1 cellular context compared by ENCODE assay signal in the genomic region with DNA sequence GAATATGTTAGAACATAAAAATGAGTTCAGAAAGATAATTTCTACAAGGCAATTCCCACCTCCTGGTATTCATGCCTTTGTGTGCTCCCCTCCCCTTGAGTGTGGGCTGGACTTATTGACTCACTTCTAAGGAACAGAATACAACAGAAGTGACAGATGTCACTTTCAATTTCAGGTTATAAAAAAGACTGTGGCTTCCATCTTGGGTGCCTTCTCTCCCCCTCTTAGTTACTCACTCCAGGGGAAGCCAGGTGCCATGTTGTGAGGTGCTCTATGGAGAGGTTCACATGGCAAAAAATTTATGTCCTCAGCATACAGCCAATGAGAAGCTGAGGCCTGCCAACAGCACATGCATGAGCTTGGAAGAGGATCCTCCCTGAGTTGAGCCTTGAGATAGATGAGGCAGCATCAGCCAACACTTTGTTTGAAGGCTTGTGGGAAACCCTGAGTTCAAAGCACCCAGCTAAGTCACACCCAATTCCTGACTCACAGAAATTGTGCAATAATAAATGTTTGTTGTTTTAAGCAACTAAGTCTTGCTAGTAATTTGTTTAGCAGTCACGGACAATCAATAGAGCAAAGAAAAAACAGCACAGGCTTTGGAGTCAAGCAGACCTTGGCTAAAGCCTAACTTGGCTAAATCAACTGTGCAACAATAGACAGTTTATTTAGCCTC.
A peak's percentile ranks its signal among the peaks of the same experiment; 100 is the strongest.
TF ChIP-seq lines count a peak whose summit lies in the region.

No MANE protein-coding gene starts in this region.

TF ChIP-seq in HepG2, 621 proteins besides CTCF, POLR2A, EP300 and RAD21 (continued from another document):
- peak; percentile 91 for TF ChIP-seq CEBPB (IDR thresholded peaks at IDR 0.05; ENCODE audit: borderline replicate concordance, low read depth, low read length)
- TF ChIP-seq TCF7 (IDR thresholded peaks at IDR 0.05; ENCODE audit: low read depth): peak; percentile 16; the same call in 1 of the 2 replicates
- TF ChIP-seq ZNF766 (CRISPR knock-in tag; IDR thresholded peaks at IDR 0.05; ENCODE audit: borderline replicate concordance): no peak
- TF ChIP-seq MTA1 (CRISPR knock-in tag; IDR thresholded peaks at IDR 0.05; ENCODE audit: borderline replicate concordance): no peak
- TF ChIP-seq ZFAT (CRISPR knock-in tag; conservative IDR thresholded peaks at IDR 0.05): no peak
- TF ChIP-seq ZNF484 (CRISPR knock-in tag; IDR thresholded peaks at IDR 0.05; ENCODE audit: borderline replicate concordance, low read depth): no peak
- TF ChIP-seq, protein P1, sequence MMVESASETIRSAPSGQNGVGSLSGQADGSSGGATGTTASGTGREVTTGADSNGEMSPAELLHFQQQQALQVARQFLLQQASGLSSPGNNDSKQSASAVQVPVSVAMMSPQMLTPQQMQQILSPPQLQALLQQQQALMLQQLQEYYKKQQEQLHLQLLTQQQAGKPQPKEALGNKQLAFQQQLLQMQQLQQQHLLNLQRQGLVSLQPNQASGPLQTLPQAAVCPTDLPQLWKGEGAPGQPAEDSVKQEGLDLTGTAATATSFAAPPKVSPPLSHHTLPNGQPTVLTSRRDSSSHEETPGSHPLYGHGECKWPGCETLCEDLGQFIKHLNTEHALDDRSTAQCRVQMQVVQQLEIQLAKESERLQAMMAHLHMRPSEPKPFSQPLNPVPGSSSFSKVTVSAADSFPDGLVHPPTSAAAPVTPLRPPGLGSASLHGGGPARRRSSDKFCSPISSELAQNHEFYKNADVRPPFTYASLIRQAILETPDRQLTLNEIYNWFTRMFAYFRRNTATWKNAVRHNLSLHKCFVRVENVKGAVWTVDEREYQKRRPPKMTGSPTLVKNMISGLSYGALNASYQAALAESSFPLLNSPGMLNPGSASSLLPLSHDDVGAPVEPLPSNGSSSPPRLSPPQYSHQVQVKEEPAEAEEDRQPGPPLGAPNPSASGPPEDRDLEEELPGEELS (CRISPR knock-in tag; IDR thresholded peaks at IDR 0.05): peak; percentile 22; the same call in 1 of the 2 replicates
- TF ChIP-seq HNRNPLL (IDR thresholded peaks at IDR 0.05; ENCODE audit: low read depth, low read length, poor library complexity, severe bottlenecking): no peak
- TF ChIP-seq ZNF75D (CRISPR knock-in tag; IDR thresholded peaks at IDR 0.05; ENCODE audit: borderline replicate concordance): no peak
- TF ChIP-seq ZNF30 (CRISPR knock-in tag; IDR thresholded peaks at IDR 0.05): no peak
- TF ChIP-seq, protein P2, sequence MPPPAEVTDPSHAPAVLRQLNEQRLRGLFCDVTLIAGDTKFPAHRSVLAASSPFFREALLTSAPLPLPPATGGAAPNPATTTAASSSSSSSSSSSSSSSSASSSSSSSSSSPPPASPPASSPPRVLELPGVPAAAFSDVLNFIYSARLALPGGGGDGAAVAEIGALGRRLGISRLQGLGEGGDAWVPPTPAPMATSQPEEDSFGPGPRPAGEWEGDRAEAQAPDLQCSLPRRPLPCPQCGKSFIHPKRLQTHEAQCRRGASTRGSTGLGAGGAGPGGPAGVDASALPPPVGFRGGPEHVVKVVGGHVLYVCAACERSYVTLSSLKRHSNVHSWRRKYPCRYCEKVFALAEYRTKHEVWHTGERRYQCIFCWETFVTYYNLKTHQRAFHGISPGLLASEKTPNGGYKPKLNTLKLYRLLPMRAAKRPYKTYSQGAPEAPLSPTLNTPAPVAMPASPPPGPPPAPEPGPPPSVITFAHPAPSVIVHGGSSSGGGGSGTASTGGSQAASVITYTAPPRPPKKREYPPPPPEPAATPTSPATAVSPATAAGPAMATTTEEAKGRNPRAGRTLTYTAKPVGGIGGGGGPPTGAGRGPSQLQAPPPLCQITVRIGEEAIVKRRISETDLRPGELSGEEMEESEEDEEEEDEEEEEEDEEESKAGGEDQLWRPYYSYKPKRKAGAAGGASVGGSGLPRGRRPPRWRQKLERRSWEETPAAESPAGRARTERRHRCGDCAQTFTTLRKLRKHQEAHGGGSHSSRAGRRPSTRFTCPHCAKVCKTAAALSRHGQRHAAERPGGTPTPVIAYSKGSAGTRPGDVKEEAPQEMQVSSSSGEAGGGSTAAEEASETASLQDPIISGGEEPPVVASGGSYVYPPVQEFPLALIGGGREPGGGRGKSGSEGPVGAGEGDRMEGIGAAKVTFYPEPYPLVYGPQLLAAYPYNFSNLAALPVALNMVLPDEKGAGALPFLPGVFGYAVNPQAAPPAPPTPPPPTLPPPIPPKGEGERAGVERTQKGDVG (CRISPR knock-in tag; IDR thresholded peaks at IDR 0.05; ENCODE audit: borderline replicate concordance): no peak
- TF ChIP-seq ZNF234 (CRISPR knock-in tag; conservative IDR thresholded peaks at IDR 0.05): no peak
- TF ChIP-seq, protein P3, sequence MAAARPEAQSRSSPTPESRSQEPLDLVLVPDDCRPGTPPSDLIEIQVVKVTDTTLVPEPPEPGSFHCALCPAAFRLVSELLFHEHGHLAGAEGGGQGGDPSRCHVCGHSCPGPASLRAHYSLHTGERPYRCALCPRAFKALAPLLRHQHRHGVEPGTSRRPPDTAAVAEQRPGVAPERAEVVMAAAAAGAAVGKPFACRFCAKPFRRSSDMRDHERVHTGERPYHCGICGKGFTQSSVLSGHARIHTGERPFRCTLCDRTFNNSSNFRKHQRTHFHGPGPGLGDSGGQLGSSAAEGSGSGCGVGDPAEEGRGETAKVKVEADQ (CRISPR knock-in tag; IDR thresholded peaks at IDR 0.05; ENCODE audit: borderline replicate concordance): no peak
- TF ChIP-seq SAFB2 (CRISPR knock-in tag; IDR thresholded peaks at IDR 0.05; ENCODE audit: borderline replicate concordance, low read depth): no peak
- TF ChIP-seq, protein P4, sequence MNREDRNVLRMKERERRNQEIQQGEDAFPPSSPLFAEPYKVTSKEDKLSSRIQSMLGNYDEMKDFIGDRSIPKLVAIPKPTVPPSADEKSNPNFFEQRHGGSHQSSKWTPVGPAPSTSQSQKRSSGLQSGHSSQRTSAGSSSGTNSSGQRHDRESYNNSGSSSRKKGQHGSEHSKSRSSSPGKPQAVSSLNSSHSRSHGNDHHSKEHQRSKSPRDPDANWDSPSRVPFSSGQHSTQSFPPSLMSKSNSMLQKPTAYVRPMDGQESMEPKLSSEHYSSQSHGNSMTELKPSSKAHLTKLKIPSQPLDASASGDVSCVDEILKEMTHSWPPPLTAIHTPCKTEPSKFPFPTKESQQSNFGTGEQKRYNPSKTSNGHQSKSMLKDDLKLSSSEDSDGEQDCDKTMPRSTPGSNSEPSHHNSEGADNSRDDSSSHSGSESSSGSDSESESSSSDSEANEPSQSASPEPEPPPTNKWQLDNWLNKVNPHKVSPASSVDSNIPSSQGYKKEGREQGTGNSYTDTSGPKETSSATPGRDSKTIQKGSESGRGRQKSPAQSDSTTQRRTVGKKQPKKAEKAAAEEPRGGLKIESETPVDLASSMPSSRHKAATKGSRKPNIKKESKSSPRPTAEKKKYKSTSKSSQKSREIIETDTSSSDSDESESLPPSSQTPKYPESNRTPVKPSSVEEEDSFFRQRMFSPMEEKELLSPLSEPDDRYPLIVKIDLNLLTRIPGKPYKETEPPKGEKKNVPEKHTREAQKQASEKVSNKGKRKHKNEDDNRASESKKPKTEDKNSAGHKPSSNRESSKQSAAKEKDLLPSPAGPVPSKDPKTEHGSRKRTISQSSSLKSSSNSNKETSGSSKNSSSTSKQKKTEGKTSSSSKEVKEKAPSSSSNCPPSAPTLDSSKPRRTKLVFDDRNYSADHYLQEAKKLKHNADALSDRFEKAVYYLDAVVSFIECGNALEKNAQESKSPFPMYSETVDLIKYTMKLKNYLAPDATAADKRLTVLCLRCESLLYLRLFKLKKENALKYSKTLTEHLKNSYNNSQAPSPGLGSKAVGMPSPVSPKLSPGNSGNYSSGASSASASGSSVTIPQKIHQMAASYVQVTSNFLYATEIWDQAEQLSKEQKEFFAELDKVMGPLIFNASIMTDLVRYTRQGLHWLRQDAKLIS (CRISPR knock-in tag; IDR thresholded peaks at IDR 0.05): no peak
- TF ChIP-seq, protein P5, sequence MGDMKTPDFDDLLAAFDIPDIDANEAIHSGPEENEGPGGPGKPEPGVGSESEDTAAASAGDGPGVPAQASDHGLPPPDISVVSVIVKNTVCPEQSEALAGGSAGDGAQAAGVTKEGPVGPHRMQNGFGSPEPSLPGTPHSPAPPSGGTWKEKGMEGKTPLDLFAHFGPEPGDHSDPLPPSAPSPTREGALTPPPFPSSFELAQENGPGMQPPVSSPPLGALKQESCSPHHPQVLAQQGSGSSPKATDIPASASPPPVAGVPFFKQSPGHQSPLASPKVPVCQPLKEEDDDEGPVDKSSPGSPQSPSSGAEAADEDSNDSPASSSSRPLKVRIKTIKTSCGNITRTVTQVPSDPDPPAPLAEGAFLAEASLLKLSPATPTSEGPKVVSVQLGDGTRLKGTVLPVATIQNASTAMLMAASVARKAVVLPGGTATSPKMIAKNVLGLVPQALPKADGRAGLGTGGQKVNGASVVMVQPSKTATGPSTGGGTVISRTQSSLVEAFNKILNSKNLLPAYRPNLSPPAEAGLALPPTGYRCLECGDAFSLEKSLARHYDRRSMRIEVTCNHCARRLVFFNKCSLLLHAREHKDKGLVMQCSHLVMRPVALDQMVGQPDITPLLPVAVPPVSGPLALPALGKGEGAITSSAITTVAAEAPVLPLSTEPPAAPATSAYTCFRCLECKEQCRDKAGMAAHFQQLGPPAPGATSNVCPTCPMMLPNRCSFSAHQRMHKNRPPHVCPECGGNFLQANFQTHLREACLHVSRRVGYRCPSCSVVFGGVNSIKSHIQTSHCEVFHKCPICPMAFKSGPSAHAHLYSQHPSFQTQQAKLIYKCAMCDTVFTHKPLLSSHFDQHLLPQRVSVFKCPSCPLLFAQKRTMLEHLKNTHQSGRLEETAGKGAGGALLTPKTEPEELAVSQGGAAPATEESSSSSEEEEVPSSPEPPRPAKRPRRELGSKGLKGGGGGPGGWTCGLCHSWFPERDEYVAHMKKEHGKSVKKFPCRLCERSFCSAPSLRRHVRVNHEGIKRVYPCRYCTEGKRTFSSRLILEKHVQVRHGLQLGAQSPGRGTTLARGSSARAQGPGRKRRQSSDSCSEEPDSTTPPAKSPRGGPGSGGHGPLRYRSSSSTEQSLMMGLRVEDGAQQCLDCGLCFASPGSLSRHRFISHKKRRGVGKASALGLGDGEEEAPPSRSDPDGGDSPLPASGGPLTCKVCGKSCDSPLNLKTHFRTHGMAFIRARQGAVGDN (CRISPR knock-in tag; IDR thresholded peaks at IDR 0.05): no peak
- TF ChIP-seq AHR (CRISPR knock-in tag; IDR thresholded peaks at IDR 0.05): no peak
- no peak for TF ChIP-seq PTBP1 (IDR thresholded peaks at IDR 0.05; ENCODE audit: low read depth, low read length, poor library complexity, severe bottlenecking)
- TF ChIP-seq, protein P6, sequence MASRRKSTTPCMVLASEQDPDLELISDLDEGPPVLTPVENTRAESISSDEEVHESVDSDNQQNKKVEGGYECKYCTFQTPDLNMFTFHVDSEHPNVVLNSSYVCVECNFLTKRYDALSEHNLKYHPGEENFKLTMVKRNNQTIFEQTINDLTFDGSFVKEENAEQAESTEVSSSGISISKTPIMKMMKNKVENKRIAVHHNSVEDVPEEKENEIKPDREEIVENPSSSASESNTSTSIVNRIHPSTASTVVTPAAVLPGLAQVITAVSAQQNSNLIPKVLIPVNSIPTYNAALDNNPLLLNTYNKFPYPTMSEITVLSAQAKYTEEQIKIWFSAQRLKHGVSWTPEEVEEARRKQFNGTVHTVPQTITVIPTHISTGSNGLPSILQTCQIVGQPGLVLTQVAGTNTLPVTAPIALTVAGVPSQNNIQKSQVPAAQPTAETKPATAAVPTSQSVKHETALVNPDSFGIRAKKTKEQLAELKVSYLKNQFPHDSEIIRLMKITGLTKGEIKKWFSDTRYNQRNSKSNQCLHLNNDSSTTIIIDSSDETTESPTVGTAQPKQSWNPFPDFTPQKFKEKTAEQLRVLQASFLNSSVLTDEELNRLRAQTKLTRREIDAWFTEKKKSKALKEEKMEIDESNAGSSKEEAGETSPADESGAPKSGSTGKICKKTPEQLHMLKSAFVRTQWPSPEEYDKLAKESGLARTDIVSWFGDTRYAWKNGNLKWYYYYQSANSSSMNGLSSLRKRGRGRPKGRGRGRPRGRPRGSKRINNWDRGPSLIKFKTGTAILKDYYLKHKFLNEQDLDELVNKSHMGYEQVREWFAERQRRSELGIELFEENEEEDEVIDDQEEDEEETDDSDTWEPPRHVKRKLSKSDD (CRISPR knock-in tag; IDR thresholded peaks at IDR 0.05; ENCODE audit: low read depth): no peak
- TF ChIP-seq FOXP1 (IDR thresholded peaks at IDR 0.05): no peak
- TF ChIP-seq FOXP1 (CRISPR knock-in tag; IDR thresholded peaks at IDR 0.05): peak; percentile 79
- TF ChIP-seq BRD4 (CRISPR knock-in tag; IDR thresholded peaks at IDR 0.05): no peak
- TF ChIP-seq KMT2A (CRISPR knock-in tag; IDR thresholded peaks at IDR 0.05): no peak
- no peak for TF ChIP-seq ZNF781 (CRISPR knock-in tag; IDR thresholded peaks at IDR 0.05; ENCODE audit: borderline replicate concordance, not compliant biosample characterization)
- no peak for TF ChIP-seq CBX5 (CRISPR knock-in tag; IDR thresholded peaks at IDR 0.05; ENCODE audit: borderline replicate concordance)
- no peak for TF ChIP-seq ZNF354B (CRISPR knock-in tag; IDR thresholded peaks at IDR 0.05)
- no peak for TF ChIP-seq KAT8 (CRISPR knock-in tag; IDR thresholded peaks at IDR 0.05)
- TF ChIP-seq ZNF326 (CRISPR knock-in tag; IDR thresholded peaks at IDR 0.05; ENCODE audit: borderline replicate concordance): no peak
- no peak for TF ChIP-seq ZMYM4 (CRISPR knock-in tag; IDR thresholded peaks at IDR 0.05)
- TF ChIP-seq TOPORS (CRISPR knock-in tag; IDR thresholded peaks at IDR 0.05): no peak
- TF ChIP-seq CCDC6 (CRISPR knock-in tag; IDR thresholded peaks at IDR 0.05): no peak
- TF ChIP-seq MTF1 (CRISPR knock-in tag; IDR thresholded peaks at IDR 0.05): no peak
- TF ChIP-seq KLF13 (CRISPR knock-in tag; IDR thresholded peaks at IDR 0.05): no peak
- TF ChIP-seq, protein P7, sequence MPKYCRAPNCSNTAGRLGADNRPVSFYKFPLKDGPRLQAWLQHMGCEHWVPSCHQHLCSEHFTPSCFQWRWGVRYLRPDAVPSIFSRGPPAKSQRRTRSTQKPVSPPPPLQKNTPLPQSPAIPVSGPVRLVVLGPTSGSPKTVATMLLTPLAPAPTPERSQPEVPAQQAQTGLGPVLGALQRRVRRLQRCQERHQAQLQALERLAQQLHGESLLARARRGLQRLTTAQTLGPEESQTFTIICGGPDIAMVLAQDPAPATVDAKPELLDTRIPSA (CRISPR knock-in tag; IDR thresholded peaks at IDR 0.05; ENCODE audit: borderline replicate concordance): no peak
- TF ChIP-seq MAZ (IDR thresholded peaks at IDR 0.05; ENCODE audit: borderline replicate concordance, low read depth, low read length): no peak
- no peak for TF ChIP-seq MAZ (CRISPR knock-in tag; IDR thresholded peaks at IDR 0.05; ENCODE audit: low read depth)
TF ChIP-seq in HepG2: peak in this region for 5.
